33 cellular contexts compared by ENCODE assay signal in the genomic region with DNA sequence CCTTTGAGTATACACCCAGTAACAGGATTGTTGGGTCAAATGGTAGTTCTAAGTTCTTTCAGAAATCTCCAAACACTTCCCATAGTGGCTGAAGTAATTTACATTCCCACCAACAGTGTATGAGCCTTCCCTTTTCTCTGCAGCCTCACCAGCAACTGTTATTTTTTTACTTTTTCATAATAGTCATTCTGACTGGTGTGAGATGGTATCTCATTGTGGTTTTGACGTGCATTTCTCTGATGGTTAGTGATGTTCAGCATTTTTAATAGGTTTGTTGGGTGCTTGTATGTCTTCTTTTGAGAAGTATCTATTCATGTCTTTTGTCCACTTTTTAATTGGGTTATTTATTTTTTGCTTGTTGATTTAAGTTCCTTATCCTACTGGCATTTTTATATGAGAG. TPM values are rescaled to one million over a fixed set of nuclear protein-coding genes. Genes with fewer than 3 reads are reported as not detected.
"Had no signal": no experiment of that assay in that cellular context is flagged by ENCODE, and none has a peak within 500 bp of the region (broad histone marks: within the 10 kb centered on the region; RNA-seq: fewer than 3 reads in every experiment).

No MANE protein-coding gene starts in this region.

- H3K36me3 ChIP-seq: gastroesophageal sphincter, neutrophil, right lobe of liver, thoracic aorta, uterus had no signal

- H3K27ac ChIP-seq: body of pancreas, coronary artery, dorsolateral prefrontal cortex, gastroesophageal sphincter, hepatocyte, neutrophil, right lobe of liver, skin epidermis, thoracic aorta, uterus, VCaP had no signal

- H3K27ac Mint-ChIP-seq: activated CD4-positive, alpha-beta T cell treated with anti-CD3 and anti-CD28 coated beads, Interleukin-2, amount 10 ng/mL, durations not matched to agents 24 days and 14 days; activated CD8-positive, alpha-beta T cell treated with anti-CD3 and anti-CD28 coated beads for 36 hours; activated naive CD4-positive, alpha-beta T cell treated with anti-CD3 and anti-CD28 coated beads, Interleukin-2, amount 50 U/mL, for 72 hours; activated T-cell treated with anti-CD3 and anti-CD28 coated beads, Interleukin-2, amount 50 U/mL, for 72 hours; mesothelial cell of epicardium; naive B cell; nephron progenitor cell; stimulated activated effector memory CD8-positive, alpha-beta T cell treated with anti-CD3 and anti-CD28 coated beads, Interleukin-12 subunit alpha, Interleukin-12 subunit beta, amount 100 ng/mL, for 72 hours; stimulated activated naive CD8-positive, alpha-beta T cell treated with anti-CD3 and anti-CD28 coated beads, Interleukin-15, Interleukin-2, amounts not matched to agents 100 ng/mL and 50 ng/mL, for 24 hours had no signal

- H3K4me1 ChIP-seq: gastroesophageal sphincter, right lobe of liver, uterus had no signal

- DNase-seq: activated CD4-positive, alpha-beta T cell treated with anti-CD3 and anti-CD28 coated beads, Interleukin-2, amount 10 ng/mL, durations not matched to agents 24 days and 14 days; activated CD8-positive, alpha-beta T cell treated with anti-CD3 and anti-CD28 coated beads for 36 hours; activated naive CD4-positive, alpha-beta T cell; activated T-cell treated with anti-CD3 and anti-CD28 coated beads, Interleukin-2, amount 50 U/mL, for 72 hours; anterior cingulate cortex; body of pancreas; dorsolateral prefrontal cortex; effector memory CD4-positive, alpha-beta T cell; erythroblast; islet precursor cell; naive B cell; nephron progenitor cell; right lobe of liver; stimulated activated CD4-positive, alpha-beta T cell treated with anti-CD3 and anti-CD28 coated beads, Interleukin-12 subunit alpha, Interleukin-12 subunit beta, amount 100 ng/mL, for 4 hours; stimulated activated CD4-positive, alpha-beta T cell treated with anti-CD3 and anti-CD28 coated beads, Interleukin-4, amount 100 ng/mL, for 1 hour; trophoblast cell; uterus had no signal

- H3K9me3 Mint-ChIP-seq: activated CD4-positive, alpha-beta T cell treated with anti-CD3 and anti-CD28 coated beads, Interleukin-2, amount 10 ng/mL, durations not matched to agents 24 days and 14 days; activated CD8-positive, alpha-beta T cell treated with anti-CD3 and anti-CD28 coated beads for 36 hours; activated naive CD4-positive, alpha-beta T cell treated with anti-CD3 and anti-CD28 coated beads, Interleukin-2, amount 50 U/mL, for 72 hours; activated T-cell treated with anti-CD3 and anti-CD28 coated beads, Interleukin-2, amount 50 U/mL, for 72 hours; mesothelial cell of epicardium; naive B cell; nephron progenitor cell; stimulated activated effector memory CD8-positive, alpha-beta T cell treated with anti-CD3 and anti-CD28 coated beads, Interleukin-12 subunit alpha, Interleukin-12 subunit beta, amount 100 ng/mL, for 72 hours; stimulated activated naive CD8-positive, alpha-beta T cell treated with anti-CD3 and anti-CD28 coated beads, Interleukin-15, Interleukin-2, amounts not matched to agents 100 ng/mL and 50 ng/mL, for 24 hours had no signal

- ATAC-seq: activated CD4-positive, CD25-positive, alpha-beta regulatory T cell treated with anti-CD3 and anti-CD28 coated beads, Interleukin-2, amount 50 U/mL, for 24 hours; activated CD8-positive, alpha-beta T cell treated with anti-CD3 and anti-CD28 coated beads for 36 hours; activated naive CD4-positive, alpha-beta T cell treated with anti-CD3 and anti-CD28 coated beads, Interleukin-2, amount 50 U/mL, for 72 hours; activated T-cell treated with anti-CD3 and anti-CD28 coated beads, Interleukin-2, amount 50 U/mL, for 72 hours; body of pancreas; gastroesophageal sphincter; right lobe of liver; stimulated activated effector memory CD8-positive, alpha-beta T cell treated with anti-CD3 and anti-CD28 coated beads, Interleukin-12 subunit alpha, Interleukin-12 subunit beta, amount 100 ng/mL, for 72 hours had no signal

- H3K9me3 ChIP-seq: body of pancreas, gastroesophageal sphincter, neutrophil, right lobe of liver, thoracic aorta, uterus had no signal

- H3K36me3 Mint-ChIP-seq: activated naive CD4-positive, alpha-beta T cell treated with anti-CD3 and anti-CD28 coated beads, Interleukin-2, amount 50 U/mL, for 72 hours; mesothelial cell of epicardium; naive B cell; stimulated activated effector memory CD8-positive, alpha-beta T cell treated with anti-CD3 and anti-CD28 coated beads, Interleukin-12 subunit alpha, Interleukin-12 subunit beta, amount 100 ng/mL, for 72 hours had no signal

- H3K4me3 Mint-ChIP-seq: activated CD4-positive, alpha-beta T cell treated with anti-CD3 and anti-CD28 coated beads, Interleukin-2, amount 10 ng/mL, durations not matched to agents 24 days and 14 days; activated CD8-positive, alpha-beta T cell treated with anti-CD3 and anti-CD28 coated beads for 36 hours; activated T-cell treated with anti-CD3 and anti-CD28 coated beads, Interleukin-2, amount 50 U/mL, for 72 hours; mesothelial cell of epicardium; naive B cell; nephron progenitor cell; stimulated activated effector memory CD8-positive, alpha-beta T cell treated with anti-CD3 and anti-CD28 coated beads, Interleukin-12 subunit alpha, Interleukin-12 subunit beta, amount 100 ng/mL, for 72 hours; stimulated activated naive CD8-positive, alpha-beta T cell treated with anti-CD3 and anti-CD28 coated beads, Interleukin-15, Interleukin-2, amounts not matched to agents 100 ng/mL and 50 ng/mL, for 24 hours had no signal

- H3K27me3 ChIP-seq: body of pancreas, gastroesophageal sphincter, hepatocyte, right lobe of liver, uterus had no signal

- H3K4me1 Mint-ChIP-seq: activated CD4-positive, alpha-beta T cell treated with anti-CD3 and anti-CD28 coated beads, Interleukin-2, amount 10 ng/mL, durations not matched to agents 24 days and 14 days; mesothelial cell of epicardium; naive B cell; stimulated activated effector memory CD8-positive, alpha-beta T cell treated with anti-CD3 and anti-CD28 coated beads, Interleukin-12 subunit alpha, Interleukin-12 subunit beta, amount 100 ng/mL, for 72 hours had no signal

- H3K4me3 ChIP-seq: body of pancreas, coronary artery, dorsolateral prefrontal cortex, gastroesophageal sphincter, hepatocyte, right lobe of liver, skin epidermis, thoracic aorta, uterus had no signal

RNA-seq across cellular contexts. Expression of a gene that starts 26.4 kb away (rescaled TPM):
- total RNA-seq: activated naive CD4-positive, alpha-beta T cell treated with anti-CD3 and anti-CD28 coated beads, Interleukin-2, amount 50 U/mL, for 72 hours had no signal

RNA-seq across cellular contexts. Expression of a gene that starts 43.9 kb away (rescaled TPM):
- total RNA-seq: activated CD4-positive, alpha-beta T cell treated with anti-CD3 and anti-CD28 coated beads, Interleukin-2, amount 10 ng/mL, durations not matched to agents 24 days and 14 days; activated CD8-positive, alpha-beta T cell treated with anti-CD3 and anti-CD28 coated beads for 36 hours; activated naive CD4-positive, alpha-beta T cell treated with anti-CD3 and anti-CD28 coated beads, Interleukin-2, amount 50 U/mL, for 72 hours; activated T-cell treated with anti-CD3 and anti-CD28 coated beads, Interleukin-2, amount 50 U/mL, for 72 hours; body of pancreas; cardiac septum; gastroesophageal sphincter; hepatocyte; mesothelial cell of epicardium; osteocyte; posterior vena cava; right lobe of liver; thoracic aorta had no signal
- polyA plus RNA-seq: hepatocyte, liver had no signal
